17 cellular contexts compared by ENCODE assay signal in the genomic region with DNA sequence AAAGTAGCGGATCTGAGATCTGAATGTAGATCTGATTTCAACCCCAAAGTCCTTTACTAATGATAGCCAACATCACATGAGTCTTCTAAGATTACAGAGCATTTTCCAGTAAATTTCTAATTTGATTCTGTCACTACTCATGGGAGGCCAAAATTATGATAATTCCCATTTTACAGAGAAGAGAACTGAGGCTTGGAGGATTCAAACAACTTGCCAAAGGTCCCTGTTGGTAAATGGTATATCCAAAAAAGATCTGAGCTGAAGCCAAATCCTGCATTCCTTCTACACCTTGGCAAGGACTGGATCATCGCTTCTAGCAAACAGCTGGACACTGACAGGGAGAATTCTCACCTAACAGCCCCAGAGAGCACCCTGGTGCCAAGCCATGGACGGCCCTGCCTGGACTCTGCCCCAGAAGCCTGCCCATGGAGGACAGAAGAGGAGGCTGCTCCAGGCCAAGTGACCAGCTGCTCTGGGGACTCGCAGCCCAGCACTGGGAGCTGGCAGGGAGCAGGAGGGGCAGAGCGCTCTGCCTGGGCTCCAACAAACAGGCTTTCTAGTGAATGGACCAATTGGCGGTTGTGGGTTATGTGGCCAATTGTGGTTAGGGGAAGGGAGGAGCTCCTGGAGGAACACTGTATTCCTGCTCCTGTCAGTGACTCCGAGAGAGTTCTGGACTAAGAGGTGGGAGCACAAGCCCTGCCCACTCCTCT. TPM values are rescaled to one million over a fixed set of nuclear protein-coding genes. Genes with fewer than 3 reads are reported as not detected.
DNase-seq lines count a peak whose midpoint lies in the region; ATAC-seq, FAIRE-seq and TF ChIP-seq lines count a peak whose summit lies in the region.
"Had no signal": no experiment of that assay in that cellular context is flagged by ENCODE, and none has a peak within 500 bp of the region (broad histone marks: within the 10 kb centered on the region; RNA-seq: fewer than 3 reads in every experiment).

No MANE protein-coding gene starts in this region.

- FAIRE-seq in astrocyte (lab: Jason Lieb, UNC): no peak

- intact Hi-C loops in breast epithelium (cut with DNase I; ENCODE audit: low total_unique reads): loop anchor here (10.0 kb wide), 1 partner anchor 81 kb away; the partner anchor contains the start of gene AHCYL1
- intact Hi-C loops in MCF 10A (cut with micrococcal nuclease): no loop called here

- H3K4me3 ChIP-seq in breast epithelium (peak overlapping the region in 1 of 3 donors; percentile 34), astrocyte (ENCODE audit: insufficient read depth, low read depth, low read length) (no peak overlapping the region), liver (ENCODE audit: low read depth in 1 of 3, low read length in 3 of 3) (no peak overlapping the region)

- no peaks in the 10 kb centered on the region for H3K36me3 ChIP-seq in breast epithelium
- no peaks in the 10 kb centered on the region for H3K36me3 ChIP-seq in astrocyte (ENCODE audit: insufficient read depth, low read length)
- H3K36me3 ChIP-seq in liver (ENCODE audit: control insufficient read depth in 4 of 4, insufficient read depth in 3 of 4, low read depth in 1 of 4, low read length in 3 of 4): no peaks in the 10 kb centered on the region

- H3K4me1 Mint-ChIP-seq in MCF 10A (ENCODE audit: insufficient read depth, unreplicated experiment) (peaks cover 21% of the 10 kb centered on the region), astrocyte (ENCODE audit: low read depth, unreplicated experiment) (no peaks in the 10 kb centered on the region)

- no peak overlapping the region for H3K4me2 ChIP-seq in astrocyte (ENCODE audit: low read length)

- H3K9me3 ChIP-seq in breast epithelium (no peaks in the 10 kb centered on the region), astrocyte (ENCODE audit: insufficient read depth, low read depth, low read length) (no peaks in the 10 kb centered on the region), liver (ENCODE audit: control insufficient read depth in 4 of 4, low read length in 3 of 4) (no peaks in the 10 kb centered on the region)

- TF ChIP-seq CTCF in breast epithelium (IDR thresholded peaks at IDR 0.05) (no peak), MCF 10A (IDR thresholded peaks at IDR 0.05; ENCODE audit: unreplicated experiment) (no peak), astrocyte (IDR thresholded peaks at IDR 0.05; ENCODE audit: insufficient read depth, low read depth, low read length) (no peak), liver (IDR thresholded peaks at IDR 0.05; ENCODE audit: low read depth, low read length, missing input control) (no peak)

- H3K27me3 ChIP-seq in breast epithelium: no peaks in the 10 kb centered on the region
- peaks cover 8% of the 10 kb centered on the region for H3K27me3 ChIP-seq in astrocyte (ENCODE audit: insufficient read depth, low read length)
- no peaks in the 10 kb centered on the region for H3K27me3 ChIP-seq in liver (ENCODE audit: control insufficient read depth in 4 of 4, insufficient read depth in 4 of 4, low read length in 3 of 4)

- 42% methylated on average over 7 of the region's 7 CpGs for WGBS in liver

- TF ChIP-seq POLR2A in breast epithelium (IDR thresholded peaks at IDR 0.05): no peak

- no peaks in the 10 kb centered on the region for H3K4me1 ChIP-seq in breast epithelium
- H3K4me1 ChIP-seq in astrocyte (ENCODE audit: insufficient read depth, low read length): no peaks in the 10 kb centered on the region
- peaks cover 12 to 44% (median 29%) of the 10 kb centered on the region in 4 donors for H3K4me1 ChIP-seq in liver (ENCODE audit: control insufficient read depth in 4 of 4, insufficient read depth in 4 of 4, low read length in 3 of 4)

- H3K27me3 Mint-ChIP-seq in MCF 10A (ENCODE audit: insufficient read depth, unreplicated experiment): no peaks in the 10 kb centered on the region
- H3K27me3 Mint-ChIP-seq in astrocyte (ENCODE audit: low read depth, unreplicated experiment): peaks cover 75% of the 10 kb centered on the region

- H3K4me3 Mint-ChIP-seq in MCF 10A (ENCODE audit: unreplicated experiment) (no peak overlapping the region), astrocyte (ENCODE audit: unreplicated experiment) (no peak overlapping the region)
- H3K4me3 Mint-ChIP-seq: H9, nephron had no signal

- no peak for ATAC-seq in HG03139 (IDR thresholded peaks at IDR 0.05; ENCODE audit: unreplicated experiment)
- ATAC-seq: foreskin keratinocyte, left colon had no signal

- H2AFZ ChIP-seq in astrocyte (ENCODE audit: low read depth, low read length): no peak overlapping the region

- H3K79me2 ChIP-seq in astrocyte (ENCODE audit: insufficient read depth, low read length): no peaks in the 10 kb centered on the region

- H3K9me3 Mint-ChIP-seq in MCF 10A (ENCODE audit: unreplicated experiment): no peaks in the 10 kb centered on the region
- H3K9me3 Mint-ChIP-seq in astrocyte (ENCODE audit: unreplicated experiment): peaks cover 3% of the 10 kb centered on the region
- H3K9me3 Mint-ChIP-seq: H9, nephron had no signal

- H3K9ac ChIP-seq in astrocyte (ENCODE audit: low read length) (no peak overlapping the region), liver (ENCODE audit: low read depth in 1 of 2, low read length in 2 of 2) (no peak overlapping the region)

- no peaks in the 10 kb centered on the region for H4K20me1 ChIP-seq in astrocyte (ENCODE audit: insufficient read depth, low read length)

- TF ChIP-seq RAD21 in liver (IDR thresholded peaks at IDR 0.05): peak; percentile 39 to 51

- H3K27ac ChIP-seq in breast epithelium (peak overlapping the region; percentile 40 to 58), astrocyte (ENCODE audit: low read depth, low read length) (no peak overlapping the region), liver (ENCODE audit: low read depth in 1 of 2, low read length in 2 of 2) (peak overlapping the region; percentile 58 to 73)
- H3K27ac ChIP-seq: foreskin keratinocyte had no signal

- POLR2A ChIA-PET in MCF 10A (lab: Yijun Ruan, JAX): interaction anchor here (1.2 kb wide), 1 partner anchor 32 kb away, joined by 3 read pairs; no protein-coding TSS in a partner anchor

- CTCF ChIA-PET in MCF 10A (lab: Yijun Ruan, JAX): interaction anchor here (0.6 to 1.2 kb wide), 4 partner anchors 9 to 792 kb away, joined by 3 read pairs; partner anchors contain the start of gene AHCYL1

- H3K27ac Mint-ChIP-seq in MCF 10A (ENCODE audit: low read depth, unreplicated experiment) (no peak overlapping the region), astrocyte (ENCODE audit: unreplicated experiment) (no peak overlapping the region)
- H3K27ac Mint-ChIP-seq: H9, nephron had no signal

- H3K36me3 Mint-ChIP-seq in MCF 10A (ENCODE audit: insufficient read depth, unreplicated experiment): no peaks in the 10 kb centered on the region
- no peaks in the 10 kb centered on the region for H3K36me3 Mint-ChIP-seq in astrocyte (ENCODE audit: low read depth, unreplicated experiment)

- peak in 1 of 2 donors; percentile 59 for DNase-seq in breast epithelium (ENCODE audit: low spot score in 2 of 2)
- DNase-seq in MCF 10A (ENCODE audit: unreplicated experiment): no peak
- peak; percentile 36 for DNase-seq in astrocyte (ENCODE audit: low read depth)
- peak; percentile 90 for DNase-seq in superior temporal gyrus (ENCODE audit: extremely low spot score)
- no peak for DNase-seq in stimulated activated CD4-positive, alpha-beta T cell treated with anti-CD3 and anti-CD28 coated beads, Interleukin-4, amount 100 ng/mL, for 24 hours
- DNase-seq in dermis blood vessel endothelial cell: no peak
- DNase-seq: activated CD4-positive, alpha-beta T cell treated with anti-CD3 and anti-CD28 coated beads for 48 hours; activated gamma-delta T cell; cortex of kidney; foreskin keratinocyte; H9; left colon; NCI-H187; NK-92 treated with Interleukin-12 subunit alpha and Interleukin-12 subunit beta, amount 100 ng/mL, for 24 hours had no signal

- BruUV-seq in MCF 10A (replicated peaks; lab: Mats Ljungman, UMichigan): no TSS peak

TF ChIP-seq in liver, 16 proteins besides CTCF, POLR2A, EP300 and RAD21 (continues in another document):
- TF ChIP-seq, protein P1, sequence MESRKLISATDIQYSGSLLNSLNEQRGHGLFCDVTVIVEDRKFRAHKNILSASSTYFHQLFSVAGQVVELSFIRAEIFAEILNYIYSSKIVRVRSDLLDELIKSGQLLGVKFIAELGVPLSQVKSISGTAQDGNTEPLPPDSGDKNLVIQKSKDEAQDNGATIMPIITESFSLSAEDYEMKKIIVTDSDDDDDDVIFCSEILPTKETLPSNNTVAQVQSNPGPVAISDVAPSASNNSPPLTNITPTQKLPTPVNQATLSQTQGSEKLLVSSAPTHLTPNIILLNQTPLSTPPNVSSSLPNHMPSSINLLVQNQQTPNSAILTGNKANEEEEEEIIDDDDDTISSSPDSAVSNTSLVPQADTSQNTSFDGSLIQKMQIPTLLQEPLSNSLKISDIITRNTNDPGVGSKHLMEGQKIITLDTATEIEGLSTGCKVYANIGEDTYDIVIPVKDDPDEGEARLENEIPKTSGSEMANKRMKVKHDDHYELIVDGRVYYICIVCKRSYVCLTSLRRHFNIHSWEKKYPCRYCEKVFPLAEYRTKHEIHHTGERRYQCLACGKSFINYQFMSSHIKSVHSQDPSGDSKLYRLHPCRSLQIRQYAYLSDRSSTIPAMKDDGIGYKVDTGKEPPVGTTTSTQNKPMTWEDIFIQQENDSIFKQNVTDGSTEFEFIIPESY (IDR thresholded peaks at IDR 0.05): peak; percentile 35
- TF ChIP-seq FOXA1 (IDR thresholded peaks at IDR 0.05): peak; percentile 14
- TF ChIP-seq HNF4A (conservative IDR thresholded peaks at IDR 0.05): peak; percentile 91 to 93
- TF ChIP-seq TAF1 (conservative IDR thresholded peaks at IDR 0.05): no peak
- TF ChIP-seq YY1 (IDR thresholded peaks at IDR 0.05): peak; percentile 91
- TF ChIP-seq FOXA2 (IDR thresholded peaks at IDR 0.05): peak; percentile 35
- TF ChIP-seq NR2F2 (IDR thresholded peaks at IDR 0.05): no peak
- TF ChIP-seq HNF4G (IDR thresholded peaks at IDR 0.05): peak; percentile 65
- peak; percentile 80 for TF ChIP-seq SP1 (IDR thresholded peaks at IDR 0.05)
- TF ChIP-seq, protein P2, sequence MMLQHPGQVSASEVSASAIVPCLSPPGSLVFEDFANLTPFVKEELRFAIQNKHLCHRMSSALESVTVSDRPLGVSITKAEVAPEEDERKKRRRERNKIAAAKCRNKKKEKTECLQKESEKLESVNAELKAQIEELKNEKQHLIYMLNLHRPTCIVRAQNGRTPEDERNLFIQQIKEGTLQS (IDR thresholded peaks at IDR 0.05): no peak
- TF ChIP-seq, protein P3, sequence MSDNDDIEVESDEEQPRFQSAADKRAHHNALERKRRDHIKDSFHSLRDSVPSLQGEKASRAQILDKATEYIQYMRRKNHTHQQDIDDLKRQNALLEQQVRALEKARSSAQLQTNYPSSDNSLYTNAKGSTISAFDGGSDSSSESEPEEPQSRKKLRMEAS (IDR thresholded peaks at IDR 0.05): peak; percentile 52
- peak; percentile 51 to 80 for TF ChIP-seq RXRA (IDR thresholded peaks at IDR 0.05)
- no peak for TF ChIP-seq GABPA (IDR thresholded peaks at IDR 0.05 in 1 of 2, conservative IDR thresholded peaks at IDR 0.05 in 1 of 2)
- peak in 1 of 2 donors; percentile 56 for TF ChIP-seq JUND (IDR thresholded peaks at IDR 0.05)

RNA-seq across cellular contexts. Expression of gene CSF1, which starts 6.4 kb away (rescaled TPM):
- total RNA-seq in breast epithelium (10 to 100 TPM; 28.2 to 54.7 (median 54.4) TPM), MCF 10A (2022) (6.3 and 11.7 TPM in 2 replicates), astrocyte (12.3 and 17.5 TPM in 2 replicates), liver (10 to 100 TPM in 1 of 2 donors, 1 to 10 TPM in 1; 6.3 to 15.2 TPM), dermis blood vessel endothelial cell (19.6 and 21.1 TPM in 2 replicates)
- 10 to 100 TPM; 11.0 to 11.7 TPM for polyA plus RNA-seq in liver

Comparison
In these comparisons a context has a peak if more than half of its experiments do, and no peak if none do; other contexts are left out.
1. DNase-seq: peak in astrocyte (single experiment) and superior temporal gyrus (single experiment); none in MCF 10A (single experiment), stimulated activated CD4-positive, alpha-beta T cell treated with anti-CD3 and anti-CD28 coated beads, Interleukin-4, amount 100 ng/mL, for 24 hours (single experiment) and dermis blood vessel endothelial cell (single experiment).